ENCODE assay signal across 8 cellular contexts in genomic region chr15:91049378-91050127, GRCh38. TPM values are rescaled to one million over a fixed set of nuclear protein-coding genes. Genes with fewer than 3 reads are reported as not detected.
DNase-seq lines count a peak whose midpoint lies in the region; ATAC-seq and TF ChIP-seq lines count a peak whose summit lies in the region.

No MANE protein-coding gene starts in this region.

- no peaks in the 10 kb centered on the region for H3K79me2 ChIP-seq in Loucy (ENCODE audit: insufficient read depth, low read length)

- TF ChIP-seq CTCF in Loucy (conservative IDR thresholded peaks at IDR 0.05; ENCODE audit: low read length) = peak; percentile 81
- TF ChIP-seq CTCF in ascending aorta (IDR thresholded peaks at IDR 0.05) = peak; percentile 50 to 64 (median 57)
- TF ChIP-seq CTCF in left ventricle myocardium inferior (IDR thresholded peaks at IDR 0.05; ENCODE audit: borderline replicate concordance) = peak; percentile 76

- H2AFZ ChIP-seq in Loucy (ENCODE audit: low read length) = 0 out of 2 replicates have a peak overlapping the region, but pooled peaks have one; percentile 61

- peaks cover 3% of the 10 kb centered on the region; the same call in 1 of the 2 replicates for H3F3A ChIP-seq in Loucy (ENCODE audit: low read depth)

- intact Hi-C loops in ascending aorta (cut with DNase I) = loop anchor here (1.0 kb wide), 1 partner anchor 92 kb away; no protein-coding TSS in a partner anchor
- intact Hi-C loops in left ventricle myocardium inferior (cut with micrococcal nuclease) = no loop called here
- intact Hi-C loops in sciatic nerve (cut with DNase I) = no loop called here

- H3K9ac ChIP-seq in Loucy (ENCODE audit: low read depth, low read length, poor library complexity, severe bottlenecking) = no peak overlapping the region

- H3K4me1 ChIP-seq in Loucy (ENCODE audit: insufficient read depth, low read length, poor library complexity, severe bottlenecking) (peaks cover 15% of the 10 kb centered on the region), ascending aorta (no peaks in the 10 kb centered on the region), left ventricle myocardium inferior (peaks cover 4% of the 10 kb centered on the region)

- H3K4me3 ChIP-seq in Loucy (ENCODE audit: low read length, poor library complexity, severe bottlenecking) = peak overlapping the region; percentile 10
- no peak overlapping the region for H3K4me3 ChIP-seq in ascending aorta
- no peak overlapping the region for H3K4me3 ChIP-seq in left ventricle myocardium inferior

- H3K27ac ChIP-seq in ascending aorta (no peak overlapping the region), left ventricle myocardium inferior (replicated peaks) (no peak overlapping the region)

- no peaks in the 10 kb centered on the region for H3K9me2 ChIP-seq in Loucy (replicated peaks; ENCODE audit: low read depth, low read length)

- no peaks in the 10 kb centered on the region for H3K36me3 ChIP-seq in Loucy (ENCODE audit: insufficient read depth, low read length)
- no peaks in the 10 kb centered on the region for H3K36me3 ChIP-seq in ascending aorta
- H3K36me3 ChIP-seq in left ventricle myocardium inferior = no peaks in the 10 kb centered on the region

- ATAC-seq in GM21723 (IDR thresholded peaks at IDR 0.05; ENCODE audit: unreplicated experiment) = peak; percentile 83
- peak; percentile 95 for ATAC-seq in sciatic nerve
- ATAC-seq in HG02840 (IDR thresholded peaks at IDR 0.05; ENCODE audit: low FRiP score, unreplicated experiment) = no peak

- no peak overlapping the region for H3K4me2 ChIP-seq in Loucy (ENCODE audit: low read depth, low read length, poor library complexity, severe bottlenecking)

- H3K9me3 ChIP-seq in Loucy (ENCODE audit: insufficient read depth, low read depth, low read length) (no peaks in the 10 kb centered on the region), ascending aorta (no peaks in the 10 kb centered on the region), left ventricle myocardium inferior (replicated peaks) (no peaks in the 10 kb centered on the region)

- no peaks in the 10 kb centered on the region for H4K20me1 ChIP-seq in Loucy (ENCODE audit: insufficient read depth, low read length, poor library complexity, severe bottlenecking)

- H3K27me3 ChIP-seq in Loucy (ENCODE audit: insufficient read depth, low read length, poor library complexity, severe bottlenecking) (no peaks in the 10 kb centered on the region), ascending aorta (no peaks in the 10 kb centered on the region), left ventricle myocardium inferior (ENCODE audit: low read depth) (peaks cover 31% of the 10 kb centered on the region)

- DNase-seq in ELF-1 (ENCODE audit: low read depth, low spot score) (peak; percentile 59), SHP77 (lab: John Stamatoyannopoulos, UW) (peak; percentile 77 to 78), ascending aorta (ENCODE audit: low spot score in 2 of 2) (peak in 1 of 2 donors; percentile 78), left ventricle myocardium inferior (no peak), sciatic nerve (ENCODE audit: low spot score) (peak; percentile 70)

RNA-seq across cellular contexts. Expression of gene VPS33B, which starts 27.2 kb away (rescaled TPM):
- total RNA-seq in ascending aorta = 0.53 TPM
- 4.8 TPM for total RNA-seq in left ventricle myocardium inferior
- 13.0 TPM for total RNA-seq in sciatic nerve

RNA-seq across cellular contexts. Expression of gene SV2B, which starts 50.5 kb away (rescaled TPM):
- total RNA-seq in ascending aorta (0.11 TPM), left ventricle myocardium inferior (2.8 TPM), sciatic nerve (19.1 TPM)

RNA-seq across cellular contexts. Expression of gene PRC1, which starts 55.2 kb away (rescaled TPM):
- total RNA-seq in ascending aorta = 29.1 TPM
- 3.4 TPM for total RNA-seq in left ventricle myocardium inferior
- 5.7 TPM for total RNA-seq in sciatic nerve
